ENCODE assay signal across 1 cellular context in genomic region chr12:128583453-128583852, GRCh38.
TF ChIP-seq lines count a peak whose summit lies in the region.

No MANE protein-coding gene starts in this region.

TF ChIP-seq in GM12878, 131 proteins besides CTCF, POLR2A, EP300 and RAD21:
- TF ChIP-seq, protein P1, sequence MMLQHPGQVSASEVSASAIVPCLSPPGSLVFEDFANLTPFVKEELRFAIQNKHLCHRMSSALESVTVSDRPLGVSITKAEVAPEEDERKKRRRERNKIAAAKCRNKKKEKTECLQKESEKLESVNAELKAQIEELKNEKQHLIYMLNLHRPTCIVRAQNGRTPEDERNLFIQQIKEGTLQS (IDR thresholded peaks at IDR 0.05; ENCODE audit: borderline replicate concordance, extremely low read depth, low read depth, low read length) = no peak
- TF ChIP-seq ZNF24 (IDR thresholded peaks at IDR 0.05) (no peak), CREM (IDR thresholded peaks at IDR 0.05; ENCODE audit: low read depth) (no peak), MTA3 (IDR thresholded peaks at IDR 0.05; ENCODE audit: borderline replicate concordance, low read length) (no peak)
TF ChIP-seq in GM12878: peak in this region for 0.
